Comparison of ENCODE assay signal across 10 cellular contexts in the genomic region with DNA sequence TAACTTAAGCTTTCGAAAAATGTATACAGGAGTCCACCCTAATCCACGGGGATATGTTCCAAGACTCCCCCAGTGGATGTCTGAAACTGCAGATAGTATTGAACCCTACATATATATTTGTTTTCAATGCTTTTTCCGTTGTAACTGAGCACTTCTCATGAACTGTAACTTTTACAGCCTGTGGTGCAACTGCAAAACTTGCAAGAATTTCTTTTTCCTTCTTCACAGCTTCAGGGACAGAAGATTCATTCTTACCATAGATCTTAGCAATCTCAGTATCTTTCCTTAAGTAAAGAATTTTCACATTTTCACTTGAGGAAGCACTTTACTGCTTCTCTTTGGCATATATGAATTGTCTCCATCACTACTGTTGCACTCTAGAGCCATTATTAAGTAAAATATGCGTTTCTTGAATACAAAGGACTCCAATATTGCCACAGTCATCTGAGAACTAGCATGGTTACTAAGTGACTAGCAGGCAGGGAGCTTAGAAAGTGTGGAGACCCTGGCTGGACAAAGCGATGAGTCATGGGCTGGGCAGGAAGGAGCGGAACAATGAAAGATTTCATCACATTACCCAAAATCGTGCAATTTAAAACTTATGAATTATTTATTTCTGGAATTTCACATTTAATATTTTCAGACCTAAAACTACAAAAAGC. TPM values are rescaled to one million over a fixed set of nuclear protein-coding genes. Genes with fewer than 3 reads are reported as not detected.
DNase-seq lines count a peak whose midpoint lies in the region; ATAC-seq and TF ChIP-seq lines count a peak whose summit lies in the region.
"Had no signal": no experiment of that assay in that cellular context is flagged by ENCODE, and none has a peak within 500 bp of the region (broad histone marks: within the 10 kb centered on the region; RNA-seq: fewer than 3 reads in every experiment).

No MANE protein-coding gene starts in this region.

- peak overlapping the region; percentile 94 for H3K27ac Mint-ChIP-seq in neural crest cell (ENCODE audit: unreplicated experiment)
- H3K27ac Mint-ChIP-seq in naive thymus-derived CD8-positive, alpha-beta T cell, result no peak overlapping the region

- POLR2A ChIA-PET in naive thymus-derived CD8-positive, alpha-beta T cell (lab: Charles Lee), result interaction anchor here (1.4 kb wide), 1 partner anchor 15 kb away, joined by 3 read pairs; no protein-coding TSS in a partner anchor

- DNase-seq in Caki2 (ENCODE audit: low read depth) (peak; percentile 44), NOMO-1 treated with DMSO at 0.1 percent for 48 hours (lab: John Stamatoyannopoulos, UW; ENCODE audit: unreplicated experiment) (peak; percentile 77), epithelial cell of esophagus (ENCODE audit: low read depth) (peak; percentile 59), neural crest cell (ENCODE audit: low read depth, low spot score) (no peak)
- no peak for DNase-seq in naive thymus-derived CD8-positive, alpha-beta T cell
- DNase-seq in stimulated activated CD4-positive, alpha-beta T cell treated with anti-CD3 and anti-CD28 coated beads, Interleukin-2, amount 100 ng/mL, for 48 hours, result no peak
- no peak for DNase-seq in activated effector memory CD4-positive, alpha-beta T cell treated with anti-CD3 and anti-CD28 coated beads, Interleukin-2, amount 50 U/mL, for 16 hours
- DNase-seq: activated T-cell treated with anti-CD3 and anti-CD28 coated beads, Interleukin-2, amount 50 U/mL, for 1 hour; NCI-H774 had no signal

- H3K4me3 Mint-ChIP-seq in neural crest cell, result peak overlapping the region; percentile 47
- H3K4me3 Mint-ChIP-seq in naive thymus-derived CD8-positive, alpha-beta T cell, result no peak overlapping the region

- no peak overlapping the region for H3K4me3 ChIP-seq in epithelial cell of esophagus (ENCODE audit: low read length)

- no peaks in the 10 kb centered on the region for H3K9me3 Mint-ChIP-seq in neural crest cell
- H3K9me3 Mint-ChIP-seq in naive thymus-derived CD8-positive, alpha-beta T cell, result no peaks in the 10 kb centered on the region

- in situ Hi-C loops in Caki2 (cut with HindIII; ENCODE audit: low pct_unique_long_range_greater_than_20kb, low sequenced_read_pairs), result no loop called here

- no peaks in the 10 kb centered on the region for H3K36me3 Mint-ChIP-seq in neural crest cell (ENCODE audit: low read depth)
- H3K36me3 Mint-ChIP-seq in naive thymus-derived CD8-positive, alpha-beta T cell, result no peaks in the 10 kb centered on the region

- H3K27me3 Mint-ChIP-seq in neural crest cell (ENCODE audit: low read depth), result no peaks in the 10 kb centered on the region
- no peaks in the 10 kb centered on the region for H3K27me3 Mint-ChIP-seq in naive thymus-derived CD8-positive, alpha-beta T cell

- TF ChIP-seq CTCF in epithelial cell of esophagus (IDR thresholded peaks at IDR 0.05; ENCODE audit: insufficient read depth, low read depth, low read length, missing control alignments) (no peak), neural crest cell (conservative IDR thresholded peaks at IDR 0.05) (no peak)

- peaks cover 13% of the 10 kb centered on the region for H3K4me1 Mint-ChIP-seq in neural crest cell
- peaks cover 10 to 42% (median 26%) of the 10 kb centered on the region in 4 donors for H3K4me1 Mint-ChIP-seq in naive thymus-derived CD8-positive, alpha-beta T cell

- no peak for ATAC-seq in naive thymus-derived CD8-positive, alpha-beta T cell
- no peak for ATAC-seq in HG02981 (IDR thresholded peaks at IDR 0.05; ENCODE audit: unreplicated experiment)

RNA-seq across cellular contexts. Expression of gene DPYD, which starts 14.1 kb away (rescaled TPM):
- 2.2 and 6.2 TPM in 2 replicates for total RNA-seq in Caki2 (2014; rRNA removed; shearing (Covaris generic); ENCODE audit: low replicate concordance)
- 5.9 and 7.3 TPM in 2 replicates for total RNA-seq in neural crest cell
- total RNA-seq in naive thymus-derived CD8-positive, alpha-beta T cell, result 10 to 100 TPM; 39.3 to 40.7 TPM
- polyA plus RNA-seq in naive thymus-derived CD8-positive, alpha-beta T cell, result 10 to 100 TPM; 24.1 to 40.9 (median 36.4) TPM

Comparison
In these comparisons a context has a peak if more than half of its experiments do, and no peak if none do; other contexts are left out.
1. DNase-seq: peak in Caki2 (single experiment), NOMO-1 treated with DMSO at 0.1 percent for 48 hours (single experiment) and epithelial cell of esophagus (single experiment); none in neural crest cell (single experiment), naive thymus-derived CD8-positive, alpha-beta T cell (0 of 10), stimulated activated CD4-positive, alpha-beta T cell treated with anti-CD3 and anti-CD28 coated beads, Interleukin-2, amount 100 ng/mL, for 48 hours (0 of 2) and activated effector memory CD4-positive, alpha-beta T cell treated with anti-CD3 and anti-CD28 coated beads, Interleukin-2, amount 50 U/mL, for 16 hours (single experiment).